In genomic region chr10:113381906-113382562, GRCh38 we compare ENCODE assay signal across 8 cellular contexts.
DNase-seq lines count a peak whose midpoint lies in the region; ATAC-seq and TF ChIP-seq lines count a peak whose summit lies in the region.

No MANE protein-coding gene starts in this region.

- peaks cover 6% of the 10 kb centered on the region; the same call in 1 of the 2 replicates for H3K4me1 ChIP-seq in Karpas-422 (ENCODE audit: low read length)

- no peak overlapping the region for H2AFZ ChIP-seq in Karpas-422 (ENCODE audit: low read length)

- no peaks in the 10 kb centered on the region for H3K36me3 Mint-ChIP-seq in nephron (ENCODE audit: low read depth)

- peaks cover 55% of the 10 kb centered on the region for H3K4me1 Mint-ChIP-seq in nephron

- no peaks in the 10 kb centered on the region for H3K9me3 ChIP-seq in Karpas-422 (ENCODE audit: low read length)

- peak overlapping the region; percentile 88 to 94 (median 90) for H3K27ac Mint-ChIP-seq in nephron

- no peaks in the 10 kb centered on the region for H3K9me2 ChIP-seq in Karpas-422 (replicated peaks; ENCODE audit: insufficient read depth, low read length)

- DNase-seq in GM19238 (ENCODE audit: insufficient read length, low spot score): peak; percentile 18
- no peak for DNase-seq in Karpas-422
- peak; percentile 81 for DNase-seq in brain microvascular endothelial cell
- no peak for DNase-seq in NCI-H1105 (lab: John Stamatoyannopoulos, UW)

- no peaks in the 10 kb centered on the region for H3K36me3 ChIP-seq in Karpas-422 (ENCODE audit: insufficient read depth, low read length)
- no peaks in the 10 kb centered on the region for H3K36me3 ChIP-seq in brain microvascular endothelial cell (replicated peaks)

- no peaks in the 10 kb centered on the region for H4K20me1 ChIP-seq in Karpas-422 (ENCODE audit: insufficient read depth, low read depth, low read length)

- H3K27ac ChIP-seq in Karpas-422 (ENCODE audit: low read length) (no peak overlapping the region), brain microvascular endothelial cell (peak overlapping the region; percentile 83)

- H3K27me3 Mint-ChIP-seq in nephron (ENCODE audit: low read depth): peaks cover 19% of the 10 kb centered on the region

- no peak for TF ChIP-seq CTCF in brain microvascular endothelial cell (IDR thresholded peaks at IDR 0.05; ENCODE audit: low read depth, low read length, missing control alignments)
- TF ChIP-seq CTCF in nephron (IDR thresholded peaks at IDR 0.05; ENCODE audit: unreplicated experiment in 3 of 3): no peak

- H3K9ac ChIP-seq in Karpas-422 (ENCODE audit: low read length): no peak overlapping the region

- peak overlapping the region; percentile 32 for H3K4me2 ChIP-seq in Karpas-422 (ENCODE audit: low read depth, low read length, poor library complexity, severe bottlenecking)

- peak overlapping the region; percentile 4; the same call in 1 of the 2 replicates for H3K4me3 ChIP-seq in Karpas-422 (ENCODE audit: low read length)
- peak overlapping the region; percentile 37 for H3K4me3 ChIP-seq in brain microvascular endothelial cell (ENCODE audit: low read depth, low read length)

- H3K27me3 ChIP-seq in Karpas-422 (ENCODE audit: low read length) (no peaks in the 10 kb centered on the region), brain microvascular endothelial cell (replicated peaks) (no peaks in the 10 kb centered on the region)

- peak overlapping the region; percentile 56 to 68 (median 66) for H3K4me3 Mint-ChIP-seq in nephron

- H3K79me2 ChIP-seq in Karpas-422 (ENCODE audit: low read length): no peaks in the 10 kb centered on the region

- no peaks in the 10 kb centered on the region for H3K9me3 Mint-ChIP-seq in nephron

- in situ Hi-C loops in brain microvascular endothelial cell (cut with HindIII; ENCODE audit: low pct_ligation_motif_present, low sequenced_read_pairs): no loop called here

- ATAC-seq in HG02884 (IDR thresholded peaks at IDR 0.05; ENCODE audit: unreplicated experiment) (no peak), esophagus mucosa (no peak), GM21737 (IDR thresholded peaks at IDR 0.05; ENCODE audit: unreplicated experiment) (no peak)

Comparison
In these comparisons a context has a peak if more than half of its experiments do, and no peak if none do; other contexts are left out.
1. DNase-seq: peak in GM19238 (single experiment) and brain microvascular endothelial cell (single experiment); none in Karpas-422 (single experiment) and NCI-H1105 (single experiment).